26 cellular contexts compared by ENCODE assay signal in genomic region chr13:77466757-77467156, GRCh38.
A peak's percentile ranks its signal among the peaks of the same experiment; 100 is the strongest.
DNase-seq lines count a peak whose midpoint lies in the region; ATAC-seq, FAIRE-seq and TF ChIP-seq lines count a peak whose summit lies in the region.
"Had no signal": no experiment of that assay in that cellular context is flagged by ENCODE, and none has a peak within 500 bp of the region (broad histone marks: within the 10 kb centered on the region; RNA-seq: fewer than 3 reads in every experiment).

No MANE protein-coding gene starts in this region.

- H3K27me3 Mint-ChIP-seq in T-helper 17 cell: no peaks in the 10 kb centered on the region
- H3K27me3 Mint-ChIP-seq: B cell; CD4-positive, alpha-beta T cell; CD8-positive, alpha-beta memory T cell had no signal

- CTCF ChIA-PET in HEK293T (lab: Yijun Ruan, JAX): interaction anchor here (1.2 kb wide), 1 partner anchor 12 kb away, joined by 3 read pairs; no protein-coding TSS in a partner anchor

- no peak for ATAC-seq in T-helper 17 cell
- no peak for ATAC-seq in activated CD4-positive, CD25-positive, alpha-beta regulatory T cell treated with anti-CD3 and anti-CD28 coated beads, Interleukin-2, amount 50 U/mL, for 24 hours
- ATAC-seq: A549, GM12878 had no signal

- H3K36me3 Mint-ChIP-seq in T-helper 17 cell (ENCODE audit: low read depth): no peaks in the 10 kb centered on the region
- H3K36me3 Mint-ChIP-seq: CD8-positive, alpha-beta memory T cell had no signal

- H3K4me3 Mint-ChIP-seq in T-helper 17 cell: no peak overlapping the region
- H3K4me3 Mint-ChIP-seq: B cell; CD4-positive, alpha-beta T cell; CD8-positive, alpha-beta memory T cell had no signal

- H3K4me3 ChIP-seq in subcutaneous abdominal adipose tissue (ENCODE audit: low read depth in 1 of 5, low read length in 5 of 5): no peak overlapping the region
- H3K4me3 ChIP-seq in osteoblast (ENCODE audit: insufficient read depth, low read length): no peak overlapping the region
- H3K4me3 ChIP-seq: A549; BLaER1 treated with 17β-estradiol and CSF1 and Interleukin-3, amounts not matched to agents 10 nM and 100 nM; GM12878 had no signal

- DNase-seq in GM12891 (ENCODE audit: insufficient read length, low spot score) (no peak), HEK293T (ENCODE audit: extremely low spot score) (no peak), T-helper 17 cell (no peak), cerebellar cortex (ENCODE audit: low spot score) (no peak), osteoblast (ENCODE audit: insufficient read length, low spot score, missing footprints) (no peak), NCI-H2227 (lab: John Stamatoyannopoulos, UW; ENCODE audit: unreplicated experiment) (no peak)
- DNase-seq: AML-193; CD4-positive, alpha-beta T cell; CD8-positive, alpha-beta memory T cell; COR-L47; DMS 273 treated with DMSO at 0.1 percent for 48 hours; DMS153; DMS53; DMS79; DND-41; EL; GDM1 had no signal

- no peak overlapping the region for H2AFZ ChIP-seq in osteoblast (ENCODE audit: low read length)

- FAIRE-seq in GM12891 (lab: Jason Lieb, UNC): peak; percentile 28
- FAIRE-seq: A549, GM12878, GM19239 had no signal

- H3K4me1 ChIP-seq in subcutaneous abdominal adipose tissue (ENCODE audit: control insufficient read depth in 5 of 5, insufficient read depth in 5 of 5, low read length in 5 of 5) (peaks cover 0 to 43% (median 35%) of the 10 kb centered on the region in 5 donors), osteoblast (ENCODE audit: insufficient read depth, low read length) (no peaks in the 10 kb centered on the region)
- H3K4me1 ChIP-seq: A549 had no signal

- POLR2A ChIA-PET in HEK293T (lab: Yijun Ruan, JAX): interaction anchor here (1.2 kb wide), 1 partner anchor 28 kb away, joined by 3 read pairs; no protein-coding TSS in a partner anchor

- H3K27ac Mint-ChIP-seq in T-helper 17 cell: peak overlapping the region; percentile 11
- H3K27ac Mint-ChIP-seq: B cell; CD4-positive, alpha-beta T cell; CD8-positive, alpha-beta memory T cell had no signal

- H3K9me3 ChIP-seq in T-helper 17 cell (ENCODE audit: control insufficient read depth, low read length, poor library complexity, severe bottlenecking): no peaks in the 10 kb centered on the region
- no peaks in the 10 kb centered on the region for H3K9me3 ChIP-seq in subcutaneous abdominal adipose tissue (ENCODE audit: control insufficient read depth in 5 of 5, low read length in 5 of 5)
- H3K9me3 ChIP-seq in osteoblast (ENCODE audit: low read depth, low read length): no peaks in the 10 kb centered on the region
- H3K9me3 ChIP-seq: A549; BLaER1 treated with 17β-estradiol and CSF1 and Interleukin-3, amounts not matched to agents 10 nM and 100 nM had no signal

- H3K9ac ChIP-seq in subcutaneous abdominal adipose tissue (ENCODE audit: low read length in 5 of 5): no peak overlapping the region
- H3K9ac ChIP-seq: BLaER1 treated with 17β-estradiol and CSF1 and Interleukin-3, amounts not matched to agents 10 nM and 100 nM had no signal

- no peaks in the 10 kb centered on the region for H4K20me1 ChIP-seq in osteoblast (ENCODE audit: insufficient read depth, low read length)
- H4K20me1 ChIP-seq: BLaER1 treated with 17β-estradiol and CSF1 and Interleukin-3, amounts not matched to agents 10 nM and 100 nM had no signal

- no peaks in the 10 kb centered on the region for H3K79me2 ChIP-seq in osteoblast (ENCODE audit: insufficient read depth, low read length)

- no peak for TF ChIP-seq CTCF in osteoblast (IDR thresholded peaks at IDR 0.05; ENCODE audit: extremely low read depth, low read depth, low read length)

- H3K4me1 Mint-ChIP-seq in T-helper 17 cell: no peaks in the 10 kb centered on the region
- H3K4me1 Mint-ChIP-seq: B cell; CD8-positive, alpha-beta memory T cell had no signal

- H3K27me3 ChIP-seq in subcutaneous abdominal adipose tissue (ENCODE audit: control insufficient read depth in 5 of 5, insufficient read depth in 4 of 5, low read length in 5 of 5) (no peaks in the 10 kb centered on the region), osteoblast (ENCODE audit: insufficient read depth, low read length) (no peaks in the 10 kb centered on the region)
- H3K27me3 ChIP-seq: BLaER1 treated with 17β-estradiol and CSF1 and Interleukin-3, amounts not matched to agents 10 nM and 100 nM had no signal

- TF ChIP-seq POLR2A in GM12891 (IDR thresholded peaks at IDR 0.05; ENCODE audit: low read depth, low read length): no peak

- H3K27ac ChIP-seq in subcutaneous abdominal adipose tissue (ENCODE audit: low read depth, low read length) (peak overlapping the region; percentile 51), osteoblast (ENCODE audit: low read depth, low read length) (no peak overlapping the region)
- H3K27ac ChIP-seq: 22Rv1; A549; BLaER1 treated with 17β-estradiol and CSF1 and Interleukin-3, amounts not matched to agents 10 nM and 100 nM; C4-2B had no signal

- no peaks in the 10 kb centered on the region for H3K36me3 ChIP-seq in subcutaneous abdominal adipose tissue (ENCODE audit: control insufficient read depth in 5 of 5, insufficient read depth in 5 of 5, low read length in 5 of 5)
- H3K36me3 ChIP-seq in osteoblast (ENCODE audit: insufficient read depth, low read length): no peaks in the 10 kb centered on the region
- H3K36me3 ChIP-seq: BLaER1 treated with 17β-estradiol and CSF1 and Interleukin-3, amounts not matched to agents 10 nM and 100 nM had no signal

- H3K4me2 ChIP-seq in osteoblast (ENCODE audit: insufficient read depth, low read length): no peak overlapping the region
- H3K4me2 ChIP-seq: A549; BLaER1 treated with 17β-estradiol and CSF1 and Interleukin-3, amounts not matched to agents 10 nM and 100 nM had no signal

TF ChIP-seq in GM12891, 5 proteins besides CTCF, POLR2A, EP300 and RAD21:
- TF ChIP-seq POU2F2 (IDR thresholded peaks at IDR 0.05; ENCODE audit: low read depth, low read length): no peak
- TF ChIP-seq TAF1 (IDR thresholded peaks at IDR 0.05; ENCODE audit: low read depth, low read length): no peak
- no peak for TF ChIP-seq POLR2AphosphoS5 (IDR thresholded peaks at IDR 0.05; ENCODE audit: low read depth, low read length)
- TF ChIP-seq PAX5 (IDR thresholded peaks at IDR 0.05; ENCODE audit: insufficient read depth, low read length, severe bottlenecking): no peak
- no peak for TF ChIP-seq SPI1 (IDR thresholded peaks at IDR 0.05; ENCODE audit: low read depth, low read length)

TF ChIP-seq in HEK293T, 16 proteins besides CTCF, POLR2A, EP300 and RAD21:
- TF ChIP-seq NFRKB (IDR thresholded peaks at IDR 0.05) (no peak), CTBP1 (IDR thresholded peaks at IDR 0.05; ENCODE audit: borderline replicate concordance) (no peak), BHLHE40 (IDR thresholded peaks at IDR 0.05; ENCODE audit: borderline replicate concordance) (no peak)
- TF ChIP-seq, protein P1, sequence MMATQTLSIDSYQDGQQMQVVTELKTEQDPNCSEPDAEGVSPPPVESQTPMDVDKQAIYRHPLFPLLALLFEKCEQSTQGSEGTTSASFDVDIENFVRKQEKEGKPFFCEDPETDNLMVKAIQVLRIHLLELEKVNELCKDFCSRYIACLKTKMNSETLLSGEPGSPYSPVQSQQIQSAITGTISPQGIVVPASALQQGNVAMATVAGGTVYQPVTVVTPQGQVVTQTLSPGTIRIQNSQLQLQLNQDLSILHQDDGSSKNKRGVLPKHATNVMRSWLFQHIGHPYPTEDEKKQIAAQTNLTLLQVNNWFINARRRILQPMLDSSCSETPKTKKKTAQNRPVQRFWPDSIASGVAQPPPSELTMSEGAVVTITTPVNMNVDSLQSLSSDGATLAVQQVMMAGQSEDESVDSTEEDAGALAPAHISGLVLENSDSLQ (IDR thresholded peaks at IDR 0.05): peak; percentile 20; the same call in 1 of the 2 replicates
